In the genomic region with DNA sequence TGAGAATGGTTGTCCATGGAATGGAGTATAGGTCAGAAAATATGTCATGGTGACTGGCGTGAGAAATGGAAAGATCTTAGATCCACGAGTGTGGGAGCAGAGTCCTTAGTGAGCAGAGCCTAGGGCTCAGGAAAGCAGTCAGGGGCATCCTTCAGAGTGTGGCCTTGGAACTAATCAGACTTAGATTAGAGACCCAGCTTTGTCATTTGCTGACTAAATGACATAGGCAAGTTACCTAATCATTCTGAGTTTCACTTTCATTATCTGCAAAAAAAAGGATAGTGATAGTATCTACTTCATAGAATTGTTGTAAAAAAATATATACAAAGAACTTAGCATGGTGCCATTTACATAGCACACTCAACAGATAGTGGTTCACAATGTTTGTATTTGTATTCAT, we compare ENCODE assay signal across 28 cellular contexts. TPM values are rescaled to one million over a fixed set of nuclear protein-coding genes. Genes with fewer than 3 reads are reported as not detected.
"Had no signal": no experiment of that assay in that cellular context is flagged by ENCODE, and none has a peak within 500 bp of the region (broad histone marks: within the 10 kb centered on the region; RNA-seq: fewer than 3 reads in every experiment).

No MANE protein-coding gene starts in this region.

- H3K4me1 ChIP-seq: colonic mucosa, esophagus squamous epithelium, gastrocnemius medialis, left ventricle myocardium inferior had no signal

- H3K36me3 ChIP-seq: cardiac muscle cell, colonic mucosa, esophagus squamous epithelium, gastrocnemius medialis, left ventricle myocardium inferior, thoracic aorta had no signal

- ATAC-seq: activated CD8-positive, alpha-beta memory T cell treated with anti-CD3 and anti-CD28 coated beads, Interleukin-2, amount 10 ng/mL, durations not matched to agents 7 days and 5 days; activated CD8-positive, alpha-beta T cell treated with anti-CD3 and anti-CD28 coated beads, Interleukin-2, amount 10 ng/mL, durations not matched to agents 7 days and 5 days; activated naive CD8-positive, alpha-beta T cell treated with anti-CD3 and anti-CD28 coated beads, Interleukin-2, amount 50 U/mL, for 24 hours; gastrocnemius medialis; mucosa of descending colon; natural killer cell treated with Interleukin-12 subunit alpha and Interleukin-12 subunit beta and Interleukin-15 and Interleukin-18, amount 100 ng/mL, for 72 hours; right cardiac atrium had no signal

- FAIRE-seq: urothelium cell line had no signal

- DNase-seq: activated B cell treated with CpG ODN at 0.5 μM for 24 hours; activated CD4-positive, alpha-beta T cell treated with anti-CD3 and anti-CD28 coated beads, Interleukin-2, amount 50 U/mL, for 1 hour; activated CD8-positive, alpha-beta memory T cell treated with anti-CD3 and anti-CD28 coated beads, Interleukin-2, amount 10 ng/mL, durations not matched to agents 7 days and 5 days; activated CD8-positive, alpha-beta T cell treated with anti-CD3 and anti-CD28 coated beads, Interleukin-2, amount 10 ng/mL, durations not matched to agents 7 days and 5 days; activated naive CD8-positive, alpha-beta T cell treated with anti-CD3 and anti-CD28 coated beads, Interleukin-2, amount 50 U/mL, for 24 hours; activated T-cell treated with anti-CD3 and anti-CD28 coated beads, Interleukin-2, amount 50 U/mL, for 48 hours; aorta; cerebellar nuclear complex; colonic mucosa; effector CD8-positive, alpha-beta T cell; esophagus squamous epithelium; gastrocnemius medialis; glutamatergic neuron; islet precursor cell; left ventricle myocardium inferior; mucosa of descending colon; posterior cingulate gyrus; right cardiac atrium; stimulated activated naive CD4-positive, alpha-beta T cell treated with Interleukin-2 at 50 U/mL for 16 hours; trophoblast cell had no signal

- H3K9me3 ChIP-seq: colonic mucosa, esophagus squamous epithelium, gastrocnemius medialis, left ventricle myocardium inferior, mucosa of descending colon, thoracic aorta had no signal

- H3K27me3 ChIP-seq: colonic mucosa, gastrocnemius medialis had no signal

- H3K4me3 ChIP-seq: cardiac muscle cell, colonic mucosa, esophagus squamous epithelium, gastrocnemius medialis, left ventricle myocardium inferior, lung, mucosa of descending colon, thoracic aorta had no signal

- H3K27ac ChIP-seq: cardiac muscle cell, colonic mucosa, epithelial cell of prostate, esophagus squamous epithelium, gastrocnemius medialis, left ventricle myocardium inferior, thoracic aorta had no signal

RNA-seq across cellular contexts. Expression of gene SLIT3, which starts 24.3 kb away (rescaled TPM):
- total RNA-seq: activated B cell treated with CpG ODN at 0.5 μM for 24 hours; activated CD8-positive, alpha-beta T cell treated with anti-CD3 and anti-CD28 coated beads, Interleukin-2, amount 10 ng/mL, durations not matched to agents 7 days and 5 days; dermis microvascular lymphatic vessel endothelial cell; myocyte had no signal
